ENCODE assay signal across 1 cellular context in genomic region chr2:236773206-236773605, GRCh38.
TF ChIP-seq lines count a peak whose summit lies in the region.

No MANE protein-coding gene starts in this region.

TF ChIP-seq in GM23338, 12 proteins besides CTCF, POLR2A, EP300 and RAD21 (continued from another document):
- TF ChIP-seq REST (IDR thresholded peaks at IDR 0.05; ENCODE audit: unreplicated experiment), result no peak
- TF ChIP-seq ZNF331 (CRISPR knock-in tag; IDR thresholded peaks at IDR 0.05; ENCODE audit: low read depth), result no peak
- no peak for TF ChIP-seq ZNF114 (CRISPR knock-in tag; IDR thresholded peaks at IDR 0.05)
TF ChIP-seq in GM23338: peak in this region for 0.
